In the genomic region with DNA sequence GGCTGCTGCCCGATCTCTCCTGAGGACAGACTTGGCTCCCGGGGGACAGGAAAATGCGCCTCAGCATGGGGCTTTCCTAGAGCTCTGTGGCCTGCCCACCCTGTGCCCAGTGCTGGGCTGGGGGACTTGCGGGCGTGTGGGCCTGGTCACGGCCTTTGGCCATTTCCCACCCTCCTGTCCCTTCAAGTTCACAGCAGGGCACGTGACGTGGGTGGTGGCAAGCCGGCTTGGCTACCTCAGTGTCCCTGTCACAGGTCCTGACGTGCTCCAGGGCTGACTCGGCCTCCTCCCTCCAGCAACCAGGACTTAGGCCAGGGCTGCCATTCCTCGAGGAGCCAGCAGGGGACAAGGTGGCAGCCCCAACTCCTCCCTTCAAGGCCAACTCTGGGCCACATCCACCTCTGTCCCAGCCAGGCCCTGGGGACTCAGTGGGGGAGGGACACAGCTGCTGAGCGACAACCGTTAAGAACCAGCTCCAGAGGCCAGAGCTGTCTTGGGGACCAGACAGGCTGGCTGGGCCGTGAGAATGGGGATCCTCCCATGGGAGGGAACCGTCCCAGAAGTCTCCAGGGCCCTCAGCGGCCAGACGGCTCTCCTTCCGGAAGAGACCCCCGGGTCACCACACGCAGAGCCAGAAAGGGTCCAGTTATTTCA, we compare ENCODE assay signal across 1 cellular context.
A peak's percentile ranks its signal among the peaks of the same experiment; 100 is the strongest.
TF ChIP-seq lines count a peak whose summit lies in the region.

No MANE protein-coding gene starts in this region.

TF ChIP-seq in HepG2, 621 proteins besides CTCF, POLR2A, EP300 and RAD21 (continued from another document and continues in another):
- TF ChIP-seq, protein P1, sequence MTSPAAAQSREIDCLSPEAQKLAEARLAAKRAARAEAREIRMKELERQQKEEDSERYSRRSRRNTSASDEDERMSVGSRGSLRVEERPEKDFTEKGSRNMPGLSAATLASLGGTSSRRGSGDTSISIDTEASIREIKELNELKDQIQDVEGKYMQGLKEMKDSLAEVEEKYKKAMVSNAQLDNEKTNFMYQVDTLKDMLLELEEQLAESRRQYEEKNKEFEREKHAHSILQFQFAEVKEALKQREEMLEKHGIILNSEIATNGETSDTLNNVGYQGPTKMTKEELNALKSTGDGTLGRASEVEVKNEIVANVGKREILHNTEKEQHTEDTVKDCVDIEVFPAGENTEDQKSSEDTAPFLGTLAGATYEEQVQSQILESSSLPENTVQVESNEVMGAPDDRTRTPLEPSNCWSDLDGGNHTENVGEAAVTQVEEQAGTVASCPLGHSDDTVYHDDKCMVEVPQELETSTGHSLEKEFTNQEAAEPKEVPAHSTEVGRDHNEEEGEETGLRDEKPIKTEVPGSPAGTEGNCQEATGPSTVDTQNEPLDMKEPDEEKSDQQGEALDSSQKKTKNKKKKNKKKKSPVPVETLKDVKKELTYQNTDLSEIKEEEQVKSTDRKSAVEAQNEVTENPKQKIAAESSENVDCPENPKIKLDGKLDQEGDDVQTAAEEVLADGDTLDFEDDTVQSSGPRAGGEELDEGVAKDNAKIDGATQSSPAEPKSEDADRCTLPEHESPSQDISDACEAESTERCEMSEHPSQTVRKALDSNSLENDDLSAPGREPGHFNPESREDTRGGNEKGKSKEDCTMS (CRISPR knock-in tag; conservative IDR thresholded peaks at IDR 0.05), result no peak
- TF ChIP-seq CREB1 (IDR thresholded peaks at IDR 0.05) (peak; percentile 82), CREB1 (CRISPR knock-in tag; IDR thresholded peaks at IDR 0.05) (no peak), ZSCAN22 (CRISPR knock-in tag; IDR thresholded peaks at IDR 0.05) (0 out of 2 replicates have a peak, but pooled peaks have one; percentile 26), MIXL1 (CRISPR knock-in tag; IDR thresholded peaks at IDR 0.05) (no peak), ZIK1 (CRISPR knock-in tag; IDR thresholded peaks at IDR 0.05; ENCODE audit: borderline replicate concordance, low read depth) (no peak; the same call in 1 of the 2 replicates), MXD4 (CRISPR knock-in tag; IDR thresholded peaks at IDR 0.05) (no peak), NFRKB (IDR thresholded peaks at IDR 0.05) (no peak), CBFB (CRISPR knock-in tag; IDR thresholded peaks at IDR 0.05) (no peak), SKI (IDR thresholded peaks at IDR 0.05; ENCODE audit: partially characterized antibody) (peak; percentile 44), ZNF136 (CRISPR knock-in tag; IDR thresholded peaks at IDR 0.05; ENCODE audit: low read depth) (no peak), HNRNPL (IDR thresholded peaks at IDR 0.05; ENCODE audit: low read depth, low read length) (peak; percentile 94), HNRNPH1 (optimal IDR thresholded peaks at IDR 0.05; ENCODE audit: low read depth, low read length) (peak; percentile 26), GTF2F1 (IDR thresholded peaks at IDR 0.05; ENCODE audit: low read length) (no peak), NR2F6 (IDR thresholded peaks at IDR 0.05) (no peak; the same call in 1 of the 2 replicates), NR2F6 (CRISPR knock-in tag; IDR thresholded peaks at IDR 0.05) (peak; percentile 76), DR1 (CRISPR knock-in tag; IDR thresholded peaks at IDR 0.05) (no peak), MBNL3 (CRISPR knock-in tag; conservative IDR thresholded peaks at IDR 0.05) (no peak), NFE2L1 (CRISPR knock-in tag; IDR thresholded peaks at IDR 0.05; ENCODE audit: borderline replicate concordance) (no peak), RFX3 (CRISPR knock-in tag; IDR thresholded peaks at IDR 0.05) (no peak), SRSF1 (optimal IDR thresholded peaks at IDR 0.05; ENCODE audit: low read depth, low read length) (peak; percentile 31), ZBTB8A (CRISPR knock-in tag; IDR thresholded peaks at IDR 0.05; ENCODE audit: borderline replicate concordance, low read depth) (no peak), CBX2 (IDR thresholded peaks at IDR 0.05; ENCODE audit: low read depth, low read length) (no peak), CBX2 (CRISPR knock-in tag; IDR thresholded peaks at IDR 0.05; ENCODE audit: low read depth) (no peak), ZNF292 (CRISPR knock-in tag; IDR thresholded peaks at IDR 0.05; ENCODE audit: borderline replicate concordance, low read depth) (peak; percentile 76; the same call in 1 of the 2 replicates), ZNF331 (CRISPR knock-in tag; IDR thresholded peaks at IDR 0.05) (peak; percentile 74), FIP1L1 (IDR thresholded peaks at IDR 0.05; ENCODE audit: borderline replicate concordance, insufficient read depth, low read depth, low read length) (no peak; the same call in 1 of the 2 replicates), CENPT (CRISPR knock-in tag; IDR thresholded peaks at IDR 0.05; ENCODE audit: low read depth) (no peak), PITX1 (CRISPR knock-in tag; IDR thresholded peaks at IDR 0.05) (peak; percentile 93), PPARG (CRISPR knock-in tag; conservative IDR thresholded peaks at IDR 0.05) (peak; percentile 38), SUZ12 (IDR thresholded peaks at IDR 0.05; ENCODE audit: low read depth, low read length) (no peak), KLF9 (CRISPR knock-in tag; IDR thresholded peaks at IDR 0.05; ENCODE audit: low read depth) (0 out of 2 replicates have a peak, but pooled peaks have one; percentile 58)
- TF ChIP-seq, protein P2, sequence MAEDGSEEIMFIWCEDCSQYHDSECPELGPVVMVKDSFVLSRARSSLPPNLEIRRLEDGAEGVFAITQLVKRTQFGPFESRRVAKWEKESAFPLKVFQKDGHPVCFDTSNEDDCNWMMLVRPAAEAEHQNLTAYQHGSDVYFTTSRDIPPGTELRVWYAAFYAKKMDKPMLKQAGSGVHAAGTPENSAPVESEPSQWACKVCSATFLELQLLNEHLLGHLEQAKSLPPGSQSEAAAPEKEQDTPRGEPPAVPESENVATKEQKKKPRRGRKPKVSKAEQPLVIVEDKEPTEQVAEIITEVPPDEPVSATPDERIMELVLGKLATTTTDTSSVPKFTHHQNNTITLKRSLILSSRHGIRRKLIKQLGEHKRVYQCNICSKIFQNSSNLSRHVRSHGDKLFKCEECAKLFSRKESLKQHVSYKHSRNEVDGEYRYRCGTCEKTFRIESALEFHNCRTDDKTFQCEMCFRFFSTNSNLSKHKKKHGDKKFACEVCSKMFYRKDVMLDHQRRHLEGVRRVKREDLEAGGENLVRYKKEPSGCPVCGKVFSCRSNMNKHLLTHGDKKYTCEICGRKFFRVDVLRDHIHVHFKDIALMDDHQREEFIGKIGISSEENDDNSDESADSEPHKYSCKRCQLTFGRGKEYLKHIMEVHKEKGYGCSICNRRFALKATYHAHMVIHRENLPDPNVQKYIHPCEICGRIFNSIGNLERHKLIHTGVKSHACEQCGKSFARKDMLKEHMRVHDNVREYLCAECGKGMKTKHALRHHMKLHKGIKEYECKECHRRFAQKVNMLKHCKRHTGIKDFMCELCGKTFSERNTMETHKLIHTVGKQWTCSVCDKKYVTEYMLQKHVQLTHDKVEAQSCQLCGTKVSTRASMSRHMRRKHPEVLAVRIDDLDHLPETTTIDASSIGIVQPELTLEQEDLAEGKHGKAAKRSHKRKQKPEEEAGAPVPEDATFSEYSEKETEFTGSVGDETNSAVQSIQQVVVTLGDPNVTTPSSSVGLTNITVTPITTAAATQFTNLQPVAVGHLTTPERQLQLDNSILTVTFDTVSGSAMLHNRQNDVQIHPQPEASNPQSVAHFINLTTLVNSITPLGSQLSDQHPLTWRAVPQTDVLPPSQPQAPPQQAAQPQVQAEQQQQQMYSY (CRISPR knock-in tag; IDR thresholded peaks at IDR 0.05), result no peak
- TF ChIP-seq, protein P3, sequence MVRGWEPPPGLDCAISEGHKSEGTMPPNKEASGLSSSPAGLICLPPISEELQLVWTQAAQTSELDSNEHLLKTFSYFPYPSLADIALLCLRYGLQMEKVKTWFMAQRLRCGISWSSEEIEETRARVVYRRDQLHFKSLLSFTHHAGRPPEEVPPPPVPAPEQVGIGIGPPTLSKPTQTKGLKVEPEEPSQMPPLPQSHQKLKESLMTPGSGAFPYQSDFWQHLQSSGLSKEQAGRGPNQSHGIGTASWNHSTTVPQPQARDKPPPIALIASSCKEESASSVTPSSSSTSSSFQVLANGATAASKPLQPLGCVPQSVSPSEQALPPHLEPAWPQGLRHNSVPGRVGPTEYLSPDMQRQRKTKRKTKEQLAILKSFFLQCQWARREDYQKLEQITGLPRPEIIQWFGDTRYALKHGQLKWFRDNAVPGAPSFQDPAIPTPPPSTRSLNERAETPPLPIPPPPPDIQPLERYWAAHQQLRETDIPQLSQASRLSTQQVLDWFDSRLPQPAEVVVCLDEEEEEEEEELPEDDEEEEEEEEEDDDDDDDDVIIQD (CRISPR knock-in tag; IDR thresholded peaks at IDR 0.05; ENCODE audit: low read depth), result no peak; the same call in 1 of the 2 replicates
- TF ChIP-seq, protein P4, sequence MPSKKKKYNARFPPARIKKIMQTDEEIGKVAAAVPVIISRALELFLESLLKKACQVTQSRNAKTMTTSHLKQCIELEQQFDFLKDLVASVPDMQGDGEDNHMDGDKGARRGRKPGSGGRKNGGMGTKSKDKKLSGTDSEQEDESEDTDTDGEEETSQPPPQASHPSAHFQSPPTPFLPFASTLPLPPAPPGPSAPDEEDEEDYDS (CRISPR knock-in tag; IDR thresholded peaks at IDR 0.05), result no peak; the same call in 1 of the 2 replicates
- TF ChIP-seq, protein P5, sequence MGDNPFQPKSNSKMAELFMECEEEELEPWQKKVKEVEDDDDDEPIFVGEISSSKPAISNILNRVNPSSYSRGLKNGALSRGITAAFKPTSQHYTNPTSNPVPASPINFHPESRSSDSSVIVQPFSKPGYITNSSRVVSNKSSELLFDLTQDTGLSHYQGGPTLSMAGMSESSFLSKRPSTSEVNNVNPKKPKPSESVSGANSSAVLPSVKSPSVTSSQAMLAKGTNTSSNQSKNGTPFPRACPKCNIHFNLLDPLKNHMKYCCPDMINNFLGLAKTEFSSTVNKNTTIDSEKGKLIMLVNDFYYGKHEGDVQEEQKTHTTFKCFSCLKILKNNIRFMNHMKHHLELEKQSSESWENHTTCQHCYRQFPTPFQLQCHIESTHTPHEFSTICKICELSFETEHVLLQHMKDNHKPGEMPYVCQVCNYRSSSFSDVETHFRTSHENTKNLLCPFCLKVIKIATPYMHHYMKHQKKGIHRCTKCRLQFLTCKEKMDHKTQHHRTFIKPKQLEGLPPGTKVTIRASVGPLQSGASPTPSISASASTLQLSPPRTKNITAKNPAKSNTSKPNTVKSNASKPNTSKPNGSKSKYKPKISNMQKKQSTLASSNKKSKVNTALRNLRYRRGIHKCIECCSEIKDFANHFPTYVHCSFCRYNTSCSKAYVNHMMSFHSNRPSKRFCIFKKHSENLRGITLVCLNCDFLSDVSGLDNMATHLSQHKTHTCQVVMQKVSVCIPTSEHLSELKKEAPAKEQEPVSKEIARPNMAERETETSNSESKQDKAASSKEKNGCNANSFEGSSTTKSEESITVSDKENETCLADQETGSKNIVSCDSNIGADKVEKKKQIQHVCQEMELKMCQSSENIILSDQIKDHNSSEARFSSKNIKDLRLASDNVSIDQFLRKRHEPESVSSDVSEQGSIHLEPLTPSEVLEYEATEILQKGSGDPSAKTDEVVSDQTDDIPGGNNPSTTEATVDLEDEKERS (CRISPR knock-in tag; IDR thresholded peaks at IDR 0.05), result peak; percentile 95
- TF ChIP-seq, protein P6, sequence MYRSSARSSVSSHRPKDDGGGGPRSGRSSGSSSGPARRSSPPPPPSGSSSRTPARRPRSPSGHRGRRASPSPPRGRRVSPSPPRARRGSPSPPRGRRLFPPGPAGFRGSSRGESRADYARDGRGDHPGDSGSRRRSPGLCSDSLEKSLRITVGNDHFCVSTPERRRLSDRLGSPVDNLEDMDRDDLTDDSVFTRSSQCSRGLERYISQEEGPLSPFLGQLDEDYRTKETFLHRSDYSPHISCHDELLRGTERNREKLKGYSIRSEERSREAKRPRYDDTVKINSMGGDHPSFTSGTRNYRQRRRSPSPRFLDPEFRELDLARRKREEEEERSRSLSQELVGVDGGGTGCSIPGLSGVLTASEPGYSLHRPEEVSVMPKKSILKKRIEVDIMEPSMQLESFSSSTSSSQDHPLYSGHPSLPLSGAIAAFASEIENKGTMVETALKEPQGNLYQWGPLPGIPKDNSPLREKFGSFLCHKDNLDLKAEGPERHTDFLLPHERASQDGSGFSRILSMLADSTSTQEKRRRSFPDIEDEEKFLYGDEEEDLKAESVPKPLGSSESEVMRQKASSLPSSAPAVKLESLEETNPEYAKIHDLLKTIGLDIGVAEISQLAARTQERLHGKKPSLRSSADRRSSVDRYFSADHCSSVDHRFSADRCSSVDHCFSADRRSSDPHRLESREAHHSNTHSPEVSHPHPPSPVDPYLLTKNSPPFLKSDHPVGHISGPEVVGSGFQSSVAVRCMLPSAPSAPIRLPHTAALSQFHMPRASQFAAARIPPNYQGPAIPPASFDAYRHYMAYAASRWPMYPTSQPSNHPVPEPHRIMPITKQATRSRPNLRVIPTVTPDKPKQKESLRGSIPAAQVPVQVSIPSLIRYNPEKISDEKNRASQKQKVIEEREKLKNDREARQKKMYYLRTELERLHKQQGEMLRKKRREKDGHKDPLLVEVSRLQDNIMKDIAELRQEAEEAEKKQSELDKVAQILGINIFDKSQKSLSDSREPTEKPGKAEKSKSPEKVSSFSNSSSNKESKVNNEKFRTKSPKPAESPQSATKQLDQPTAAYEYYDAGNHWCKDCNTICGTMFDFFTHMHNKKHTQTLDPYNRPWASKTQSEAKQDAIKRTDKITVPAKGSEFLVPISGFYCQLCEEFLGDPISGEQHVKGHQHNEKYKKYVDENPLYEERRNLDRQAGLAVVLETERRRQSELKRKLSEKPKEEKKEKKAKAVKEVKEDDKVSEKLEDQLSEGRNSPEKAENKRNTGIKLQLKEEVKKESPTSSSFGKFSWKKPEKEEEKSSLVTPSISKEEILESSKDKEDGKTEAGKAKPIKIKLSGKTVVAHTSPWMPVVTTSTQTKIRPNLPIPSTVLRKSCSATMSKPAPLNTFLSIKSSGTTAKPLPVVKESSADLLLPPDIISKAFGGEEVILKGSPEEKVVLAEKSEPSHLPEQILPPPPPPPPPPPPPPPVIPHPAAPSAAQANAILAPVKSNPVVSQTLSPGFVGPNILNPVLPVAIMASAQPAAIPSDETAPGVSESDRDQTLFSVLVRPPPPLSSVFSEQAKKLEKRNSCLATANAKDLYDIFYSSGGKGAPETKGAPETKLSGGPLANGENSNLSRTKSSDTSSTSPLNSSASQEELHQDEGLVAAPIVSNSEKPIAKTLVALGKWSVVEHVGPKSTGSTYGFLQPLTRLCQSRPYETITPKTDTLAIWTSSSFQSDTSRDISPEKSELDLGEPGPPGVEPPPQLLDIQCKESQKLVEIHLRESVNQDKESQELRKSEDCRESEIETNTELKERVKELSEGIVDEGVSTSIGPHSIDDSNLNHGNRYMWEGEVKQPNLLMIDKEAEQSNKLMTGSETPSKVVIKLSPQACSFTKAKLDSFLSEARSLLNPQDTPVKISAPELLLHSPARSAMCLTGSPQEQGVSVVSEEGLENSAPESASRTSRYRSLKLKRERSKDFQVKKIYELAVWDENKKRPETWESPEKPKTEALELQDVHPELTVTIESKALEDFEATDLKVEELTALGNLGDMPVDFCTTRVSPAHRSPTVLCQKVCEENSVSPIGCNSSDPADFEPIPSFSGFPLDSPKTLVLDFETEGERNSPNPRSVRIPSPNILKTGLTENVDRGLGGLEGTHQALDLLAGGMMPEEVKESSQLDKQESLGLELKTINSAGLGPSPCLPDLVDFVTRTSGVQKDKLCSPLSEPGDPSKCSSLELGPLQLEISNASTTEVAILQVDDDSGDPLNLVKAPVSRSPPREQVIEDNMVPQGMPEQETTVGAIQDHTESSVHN (CRISPR knock-in tag; IDR thresholded peaks at IDR 0.05), result peak; percentile 57; the same call in 1 of the 2 replicates
